Comparison of ENCODE assay signal across 14 cellular contexts in genomic region chr6:151617539-151617938, GRCh38.
"Had no signal": no experiment of that assay in that cellular context is flagged by ENCODE, and none has a peak within 500 bp of the region (broad histone marks: within the 10 kb centered on the region; RNA-seq: fewer than 3 reads in every experiment).

No MANE protein-coding gene starts in this region.

- H3K4me1 ChIP-seq: lower lobe of right lung, parathyroid adenoma had no signal

- H3K36me3 Mint-ChIP-seq: activated CD4-positive, alpha-beta memory T cell treated with anti-CD3 and anti-CD28 coated beads for 36 hours; activated naive CD8-positive, alpha-beta T cell; natural killer cell had no signal

- H3K9me3 ChIP-seq: lower lobe of right lung, thyroid gland had no signal

- DNase-seq: activated B cell treated with CpG ODN at 0.5 μM for 24 hours; activated CD4-positive, alpha-beta memory T cell treated with anti-CD3 and anti-CD28 coated beads for 36 hours; activated CD4-positive, alpha-beta T cell treated with anti-CD3 and anti-CD28 coated beads for 4 hours; activated T-cell treated with anti-CD3 and anti-CD28 coated beads for 4 hours; caudate nucleus; lower lobe of right lung; natural killer cell; stimulated activated CD4-positive, alpha-beta T cell treated with anti-CD3 and anti-CD28 coated beads, Interleukin-12 subunit alpha, Interleukin-12 subunit beta, amount 100 ng/mL, for 4 hours; stimulated activated CD4-positive, alpha-beta T cell treated with anti-CD3 and anti-CD28 coated beads, Interleukin-1b, Interleukin-23, amount 100 ng/mL, for 48 hours; stimulated activated CD8-positive, alpha-beta memory T cell treated with anti-CD3 and anti-CD28 coated beads, Interleukin-4, amount 100 ng/mL, for 48 hours; stimulated activated naive CD4-positive, alpha-beta T cell; thyroid gland had no signal

- H3K4me1 Mint-ChIP-seq: activated B cell treated with CpG ODN at 0.5 μM for 24 hours, natural killer cell had no signal

- H3K4me3 Mint-ChIP-seq: activated B cell treated with CpG ODN at 0.5 μM for 24 hours; activated CD4-positive, alpha-beta memory T cell treated with anti-CD3 and anti-CD28 coated beads for 36 hours; activated naive CD8-positive, alpha-beta T cell; natural killer cell had no signal

- H3K27ac ChIP-seq: lower lobe of right lung, parathyroid adenoma had no signal

- H3K27me3 ChIP-seq: thyroid gland had no signal

- H3K79me2 ChIP-seq: parathyroid adenoma had no signal

- H3K4me3 ChIP-seq: lower lobe of right lung, thyroid gland had no signal

- H2AFZ ChIP-seq: parathyroid adenoma had no signal

- H3K27ac Mint-ChIP-seq: activated B cell treated with CpG ODN at 0.5 μM for 24 hours; activated CD4-positive, alpha-beta memory T cell treated with anti-CD3 and anti-CD28 coated beads for 36 hours; activated naive CD8-positive, alpha-beta T cell; natural killer cell had no signal

- H3K9ac ChIP-seq: parathyroid adenoma had no signal

- ATAC-seq: lower lobe of right lung, natural killer cell had no signal

- H3K36me3 ChIP-seq: lower lobe of right lung, thyroid gland had no signal

- H3K9me3 Mint-ChIP-seq: activated B cell treated with CpG ODN at 0.5 μM for 24 hours; activated CD4-positive, alpha-beta memory T cell treated with anti-CD3 and anti-CD28 coated beads for 36 hours had no signal
